10 cellular contexts compared by ENCODE assay signal in the genomic region with DNA sequence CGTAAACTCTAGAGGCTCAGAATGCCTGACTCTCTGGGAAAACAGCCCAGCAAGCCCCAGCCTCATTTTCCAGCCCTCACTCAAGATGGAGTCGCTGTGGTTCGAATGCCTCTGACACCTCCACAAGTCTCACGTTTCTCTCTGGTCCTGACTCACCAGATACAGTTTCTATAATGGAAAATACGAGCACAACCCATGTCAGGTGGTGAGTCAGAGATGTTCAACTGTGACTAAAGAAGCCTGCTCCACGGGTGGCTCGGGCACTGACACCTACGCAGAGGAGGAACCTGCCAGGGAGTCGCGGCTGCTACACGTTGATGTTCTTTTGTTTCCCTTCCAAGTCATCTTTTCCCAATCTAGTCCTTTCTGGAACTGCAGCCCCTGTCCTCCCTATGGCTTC.
DNase-seq lines count a peak whose midpoint lies in the region; ATAC-seq and TF ChIP-seq lines count a peak whose summit lies in the region.
"Had no signal": no experiment of that assay in that cellular context is flagged by ENCODE, and none has a peak within 500 bp of the region (broad histone marks: within the 10 kb centered on the region; RNA-seq: fewer than 3 reads in every experiment).

No MANE protein-coding gene starts in this region.

- CTCF ChIA-PET in activated CD4-positive, alpha-beta memory T cell treated with anti-CD3 and anti-CD28 coated beads, Interleukin-2, amount 10 ng/mL, durations not matched to agents 7 days and 5 days (lab: Charles Lee) = interaction anchor here (1.9 kb wide), 1 partner anchor 11 kb away, joined by 8 read pairs; no protein-coding TSS in a partner anchor

- POLR2A ChIA-PET in activated CD4-positive, alpha-beta memory T cell treated with anti-CD3 and anti-CD28 coated beads, Interleukin-2, amount 10 ng/mL, durations not matched to agents 7 days and 5 days (lab: Charles Lee) = no interaction called here

- no peaks in the 10 kb centered on the region for H3K27me3 ChIP-seq in esophagus muscularis mucosa

- no peak overlapping the region for H3K27ac Mint-ChIP-seq in activated CD4-positive, alpha-beta memory T cell treated with anti-CD3 and anti-CD28 coated beads, Interleukin-2, amount 10 ng/mL, durations not matched to agents 7 days and 5 days
- H3K27ac Mint-ChIP-seq: memory B cell had no signal

- H3K36me3 Mint-ChIP-seq in activated CD4-positive, alpha-beta memory T cell treated with anti-CD3 and anti-CD28 coated beads, Interleukin-2, amount 10 ng/mL, durations not matched to agents 7 days and 5 days (ENCODE audit: low read depth) = no peaks in the 10 kb centered on the region
- H3K36me3 Mint-ChIP-seq: memory B cell had no signal

- TF ChIP-seq CTCF in epithelial cell of proximal tubule (conservative IDR thresholded peaks at IDR 0.05; ENCODE audit: low read depth, low read length) = no peak
- TF ChIP-seq CTCF in esophagus muscularis mucosa (IDR thresholded peaks at IDR 0.05) = no peak

- no peak overlapping the region for H3K27ac ChIP-seq in esophagus muscularis mucosa (replicated peaks in 1 of 4)

- no peak for TF ChIP-seq POLR2A in esophagus muscularis mucosa (IDR thresholded peaks at IDR 0.05; ENCODE audit: low read depth)

- peaks cover 9% of the 10 kb centered on the region for H3K4me1 Mint-ChIP-seq in activated CD4-positive, alpha-beta memory T cell treated with anti-CD3 and anti-CD28 coated beads, Interleukin-2, amount 10 ng/mL, durations not matched to agents 7 days and 5 days

- H3K4me1 ChIP-seq in esophagus muscularis mucosa = no peaks in the 10 kb centered on the region

- DNase-seq in HK-2 (ENCODE audit: unreplicated experiment) (peak; percentile 62), epithelial cell of proximal tubule (ENCODE audit: low read depth) (peak; percentile 70), esophagus muscularis mucosa (ENCODE audit: extremely low spot score) (no peak), NCI-H2029 (lab: John Stamatoyannopoulos, UW) (no peak)
- peak; percentile 45 for DNase-seq in activated CD4-positive, alpha-beta memory T cell treated with anti-CD3 and anti-CD28 coated beads, Interleukin-2, amount 10 ng/mL, durations not matched to agents 7 days and 5 days
- DNase-seq in stimulated activated CD8-positive, alpha-beta memory T cell treated with anti-CD3 and anti-CD28 coated beads, Interleukin-12 subunit alpha, Interleukin-12 subunit beta, amount 100 ng/mL, for 24 hours (ENCODE audit: extremely low read depth) = peak; percentile 31
- DNase-seq in effector CD4-positive, alpha-beta T cell = no peak
- DNase-seq: KBM-7 had no signal

- H3K27me3 Mint-ChIP-seq in activated CD4-positive, alpha-beta memory T cell treated with anti-CD3 and anti-CD28 coated beads, Interleukin-2, amount 10 ng/mL, durations not matched to agents 7 days and 5 days = peaks cover 20% of the 10 kb centered on the region

- H3K4me3 ChIP-seq in epithelial cell of proximal tubule (ENCODE audit: low read depth, low read length) = no peak overlapping the region
- H3K4me3 ChIP-seq in esophagus muscularis mucosa = no peak overlapping the region

- TF ChIP-seq EP300 in esophagus muscularis mucosa (IDR thresholded peaks at IDR 0.05) = no peak

- no peak for ATAC-seq in GM18858 (IDR thresholded peaks at IDR 0.05; ENCODE audit: unreplicated experiment)

- 50% methylated on average over 11 of the region's 11 CpGs for WGBS in esophagus muscularis mucosa

- no peaks in the 10 kb centered on the region for H3K36me3 ChIP-seq in esophagus muscularis mucosa

- intact Hi-C loops in esophagus muscularis mucosa (cut with DNase I) = no loop called here

- H3K9me3 Mint-ChIP-seq in activated CD4-positive, alpha-beta memory T cell treated with anti-CD3 and anti-CD28 coated beads, Interleukin-2, amount 10 ng/mL, durations not matched to agents 7 days and 5 days = no peaks in the 10 kb centered on the region
- H3K9me3 Mint-ChIP-seq: memory B cell had no signal

- H3K9me3 ChIP-seq in esophagus muscularis mucosa = no peaks in the 10 kb centered on the region

- H3K4me3 Mint-ChIP-seq in activated CD4-positive, alpha-beta memory T cell treated with anti-CD3 and anti-CD28 coated beads, Interleukin-2, amount 10 ng/mL, durations not matched to agents 7 days and 5 days = no peak overlapping the region
- H3K4me3 Mint-ChIP-seq: memory B cell had no signal

Comparison
In these comparisons a context has a peak if more than half of its experiments do, and no peak if none do; other contexts are left out.
1. DNase-seq: peak in HK-2 (single experiment), activated CD4-positive, alpha-beta memory T cell treated with anti-CD3 and anti-CD28 coated beads, Interleukin-2, amount 10 ng/mL, durations not matched to agents 7 days and 5 days (single experiment), epithelial cell of proximal tubule (single experiment) and stimulated activated CD8-positive, alpha-beta memory T cell treated with anti-CD3 and anti-CD28 coated beads, Interleukin-12 subunit alpha, Interleukin-12 subunit beta, amount 100 ng/mL, for 24 hours (single experiment); none in esophagus muscularis mucosa (single experiment), NCI-H2029 (single experiment) and effector CD4-positive, alpha-beta T cell (single experiment).